24 cellular contexts compared by ENCODE assay signal in genomic region chr10:127979017-127979416, GRCh38.
DNase-seq lines count a peak whose midpoint lies in the region; ATAC-seq, FAIRE-seq and TF ChIP-seq lines count a peak whose summit lies in the region.
"Had no signal": no experiment of that assay in that cellular context is flagged by ENCODE, and none has a peak within 500 bp of the region (broad histone marks: within the 10 kb centered on the region; RNA-seq: fewer than 3 reads in every experiment).

No MANE protein-coding gene starts in this region.

- peaks cover 3% of the 10 kb centered on the region for H3K36me3 Mint-ChIP-seq in dendritic cell treated with granulocyte-macrophage colony-stimulating factor and Interleukin-4, amounts not matched to agents 40 ng/mL and 50 ng/mL, for 4 days (ENCODE audit: low read depth)

- ATAC-seq in HepG2, result no peak
- ATAC-seq in upper lobe of left lung (ENCODE audit: low FRiP score in 2 of 2), result no peak
- ATAC-seq in GM21367 (IDR thresholded peaks at IDR 0.05; ENCODE audit: unreplicated experiment), result no peak

- BruUV-seq in HepG2 (replicated peaks; lab: Mats Ljungman, UMichigan), result no TSS peak

- peak overlapping the region in 1 of 2 experiments; percentile 77 for H3K18ac ChIP-seq in mesenchymal stem cell (ENCODE audit: low read depth in 1 of 2, low read length in 2 of 2)

- H3K27me3 ChIP-seq in liver (ENCODE audit: control insufficient read depth in 4 of 4, insufficient read depth in 4 of 4, low read length in 3 of 4), result no peaks in the 10 kb centered on the region
- H3K27me3 ChIP-seq in HepG2 (ENCODE audit: control insufficient read depth in 1 of 2, insufficient read depth in 2 of 2, low read length in 2 of 2), result peaks cover 0 to 28% of the 10 kb centered on the region in 2 experiments; a peak in 3 of 5 replicates
- no peaks in the 10 kb centered on the region for H3K27me3 ChIP-seq in mesenchymal stem cell (ENCODE audit: control insufficient read depth in 1 of 2, insufficient read depth in 1 of 2, low read length in 2 of 2)
- H3K27me3 ChIP-seq in upper lobe of left lung, result no peaks in the 10 kb centered on the region
- H3K27me3 ChIP-seq: right atrium auricular region had no signal

- H3K9me3 ChIP-seq in liver (ENCODE audit: control insufficient read depth in 4 of 4, low read length in 3 of 4) (peaks cover 0 to 3% (median 2%) of the 10 kb centered on the region in 4 donors), HepG2 (ENCODE audit: low read length) (peaks cover 12% of the 10 kb centered on the region), mesenchymal stem cell (ENCODE audit: control insufficient read depth, low read length) (peaks cover 10% of the 10 kb centered on the region), upper lobe of left lung (no peaks in the 10 kb centered on the region)

- no peak overlapping the region for H4K91ac ChIP-seq in mesenchymal stem cell (ENCODE audit: low read length)

- no peak overlapping the region for H3K14ac ChIP-seq in mesenchymal stem cell (ENCODE audit: low read length in 2 of 2)

- no peak for FAIRE-seq in HepG2 (lab: Jason Lieb, UNC)
- FAIRE-seq: D721Med had no signal

- H2AFZ ChIP-seq in HepG2 (ENCODE audit: low read length), result no peak overlapping the region
- no peak overlapping the region for H2AFZ ChIP-seq in mesenchymal stem cell (ENCODE audit: low read depth, low read length)
- H2AFZ ChIP-seq: GM23248 had no signal

- TF ChIP-seq RAD21 in liver (IDR thresholded peaks at IDR 0.05) (no peak), HepG2 (CRISPR knock-in tag; IDR thresholded peaks at IDR 0.05) (no peak)

- peak overlapping the region in 1 of 2 experiments; percentile 42 for H2BK12ac ChIP-seq in mesenchymal stem cell (ENCODE audit: low read length in 2 of 2)

- H3K9ac ChIP-seq in liver (ENCODE audit: low read depth in 1 of 2, low read length in 2 of 2) (no peak overlapping the region), HepG2 (ENCODE audit: insufficient read depth, low read depth, low read length) (no peak overlapping the region), mesenchymal stem cell (ENCODE audit: low read length) (no peak overlapping the region)
- H3K9ac ChIP-seq: GM23248 had no signal

- in situ Hi-C loops in HepG2 (cut with HindIII; ENCODE audit: extremely low pct_ligation_motif_present, low pct_unique_long_range_greater_than_20kb), result no loop called here

- H3K79me1 ChIP-seq in mesenchymal stem cell (replicated peaks; ENCODE audit: low read length, poor library complexity, severe bottlenecking), result no peaks in the 10 kb centered on the region

- H4K20me1 ChIP-seq in HepG2 (ENCODE audit: insufficient read depth, low read length), result no peaks in the 10 kb centered on the region

- CTCF ChIA-PET in HepG2 (lab: Yijun Ruan, JAX; ENCODE audit: low intra/inter-chr PET ratio, low total read pairs), result no interaction called here

- peaks cover 53% of the 10 kb centered on the region for H3K4me1 Mint-ChIP-seq in dendritic cell treated with granulocyte-macrophage colony-stimulating factor and Interleukin-4, amounts not matched to agents 40 ng/mL and 50 ng/mL, for 4 days (ENCODE audit: low read depth)

- H2BK15ac ChIP-seq in mesenchymal stem cell (ENCODE audit: low read depth, poor library complexity, severe bottlenecking), result no peak overlapping the region

- H2AK5ac ChIP-seq in mesenchymal stem cell (ENCODE audit: low read length, severe bottlenecking), result no peak overlapping the region

- no peak overlapping the region for H3K23ac ChIP-seq in mesenchymal stem cell (ENCODE audit: low read length in 2 of 2)

- no peaks in the 10 kb centered on the region for H3K27me3 Mint-ChIP-seq in dendritic cell treated with granulocyte-macrophage colony-stimulating factor and Interleukin-4, amounts not matched to agents 40 ng/mL and 50 ng/mL, for 4 days

- H3K4me2 ChIP-seq in HepG2 (ENCODE audit: low read depth, low read length) (no peak overlapping the region), mesenchymal stem cell (ENCODE audit: low read length, poor library complexity, severe bottlenecking) (no peak overlapping the region)

- H3K4me3 Mint-ChIP-seq in dendritic cell treated with granulocyte-macrophage colony-stimulating factor and Interleukin-4, amounts not matched to agents 40 ng/mL and 50 ng/mL, for 4 days, result no peak overlapping the region
- H3K4me3 Mint-ChIP-seq: activated CD4-positive, alpha-beta T cell treated with anti-CD3 and anti-CD28 coated beads, Interleukin-2, amount 10 ng/mL, durations not matched to agents 7 days and 5 days; immature natural killer cell; naive B cell had no signal

- H3K9me3 Mint-ChIP-seq in dendritic cell treated with granulocyte-macrophage colony-stimulating factor and Interleukin-4, amounts not matched to agents 40 ng/mL and 50 ng/mL, for 4 days, result no peaks in the 10 kb centered on the region

- WGBS in liver, result 69% methylated on average over 5 of the region's 5 CpGs
- 2% methylated on average over 5 of the region's 5 CpGs for WGBS in HepG2 (ENCODE audit: low lambda C conversion rate)
- 31% methylated on average over 2 of the region's 5 CpGs for WGBS in mesenchymal stem cell
- 51 to 58% methylated on average over 5 of the region's 5 CpGs for WGBS in upper lobe of left lung, 2 donors

- TF ChIP-seq POLR2A in HepG2 (IDR thresholded peaks at IDR 0.05; ENCODE audit: insufficient read depth in 1 of 2, low read depth in 2 of 2, low read length in 2 of 2), result no peak
- TF ChIP-seq POLR2A in upper lobe of left lung (IDR thresholded peaks at IDR 0.05), result no peak

- H3K27ac ChIP-seq in liver (ENCODE audit: low read depth in 1 of 2, low read length in 2 of 2), result no peak overlapping the region
- no peak overlapping the region for H3K27ac ChIP-seq in HepG2 (ENCODE audit: extremely low read length, insufficient read depth, low read length)
- no peak overlapping the region for H3K27ac ChIP-seq in mesenchymal stem cell (ENCODE audit: low read length, poor library complexity, severe bottlenecking)
- peak overlapping the region; percentile 60 to 85 (median 72) for H3K27ac ChIP-seq in upper lobe of left lung
- H3K27ac ChIP-seq: C4-2B, GM23248, VCaP had no signal

- H3K4me1 ChIP-seq in liver (ENCODE audit: control insufficient read depth in 4 of 4, insufficient read depth in 4 of 4, low read length in 3 of 4) (peaks cover 0 to 2% (median 0%) of the 10 kb centered on the region in 4 donors), HepG2 (ENCODE audit: insufficient read depth, low read length) (no peaks in the 10 kb centered on the region), mesenchymal stem cell (ENCODE audit: control insufficient read depth, insufficient read depth, low read depth, low read length) (peaks cover 5% of the 10 kb centered on the region), upper lobe of left lung (peaks cover 29 to 47% (median 43%) of the 10 kb centered on the region in 4 donors)

- intact Hi-C loops in HepG2 (cut with micrococcal nuclease; ENCODE audit: unreplicated experiment), result no loop called here
- intact Hi-C loops in dendritic cell treated with granulocyte-macrophage colony-stimulating factor and Interleukin-4, amounts not matched to agents 40 ng/mL and 50 ng/mL, for 4 days (cut with micrococcal nuclease), result no loop called here

- peak overlapping the region; percentile 56 for H3K27ac Mint-ChIP-seq in dendritic cell treated with granulocyte-macrophage colony-stimulating factor and Interleukin-4, amounts not matched to agents 40 ng/mL and 50 ng/mL, for 4 days
- H3K27ac Mint-ChIP-seq: activated CD4-positive, alpha-beta T cell treated with anti-CD3 and anti-CD28 coated beads, Interleukin-2, amount 10 ng/mL, durations not matched to agents 7 days and 5 days; naive B cell had no signal

- no peak overlapping the region for H3K4ac ChIP-seq in mesenchymal stem cell (ENCODE audit: low read depth in 1 of 2, low read length in 2 of 2)

- H3K36me3 ChIP-seq in liver (ENCODE audit: control insufficient read depth in 4 of 4, insufficient read depth in 3 of 4, low read depth in 1 of 4, low read length in 3 of 4), result no peaks in the 10 kb centered on the region
- no peaks in the 10 kb centered on the region for H3K36me3 ChIP-seq in HepG2 (replicated peaks in 1 of 2; ENCODE audit: control insufficient read depth in 1 of 2, insufficient read depth in 2 of 2, low read length in 2 of 2)
- H3K36me3 ChIP-seq in mesenchymal stem cell (ENCODE audit: control insufficient read depth in 1 of 2, insufficient read depth in 2 of 2, low read depth in 1 of 2, low read length in 2 of 2), result no peaks in the 10 kb centered on the region
- H3K36me3 ChIP-seq in upper lobe of left lung, result no peaks in the 10 kb centered on the region
- H3K36me3 ChIP-seq: right atrium auricular region had no signal

- H3K4me3 ChIP-seq in liver (ENCODE audit: low read depth in 1 of 3, low read length in 3 of 3) (no peak overlapping the region), HepG2 (replicated peaks in 1 of 3; ENCODE audit: insufficient read depth in 1 of 3, low read depth in 2 of 3, low read length in 3 of 3) (no peak overlapping the region), mesenchymal stem cell (ENCODE audit: insufficient read depth in 1 of 2, low read depth in 1 of 2, low read length in 2 of 2) (no peak overlapping the region), upper lobe of left lung (no peak overlapping the region)
- H3K4me3 ChIP-seq: GM23248, lung, right atrium auricular region had no signal

- no peak for TF ChIP-seq EP300 in HepG2 (IDR thresholded peaks at IDR 0.05; ENCODE audit: low read depth in 2 of 2, low read length in 2 of 2)
- TF ChIP-seq EP300 in HepG2 (CRISPR knock-in tag; IDR thresholded peaks at IDR 0.05; ENCODE audit: borderline replicate concordance), result no peak
- no peak for TF ChIP-seq EP300 in upper lobe of left lung (IDR thresholded peaks at IDR 0.05)

- TF ChIP-seq CTCF in liver (IDR thresholded peaks at IDR 0.05; ENCODE audit: low read depth, low read length, missing input control) (no peak), HepG2 (CRISPR knock-in tag; IDR thresholded peaks at IDR 0.05) (no peak), upper lobe of left lung (IDR thresholded peaks at IDR 0.05) (no peak)

- H2BK120ac ChIP-seq in mesenchymal stem cell (ENCODE audit: low read depth, low read length), result no peak overlapping the region

- H4K8ac ChIP-seq in mesenchymal stem cell (ENCODE audit: low read length), result no peak overlapping the region

- no peak overlapping the region for H2BK5ac ChIP-seq in mesenchymal stem cell (ENCODE audit: low read depth, low read length, poor library complexity, severe bottlenecking)

- POLR2A ChIA-PET in HepG2 (lab: Yijun Ruan, JAX), result no interaction called here

- no peaks in the 10 kb centered on the region for H3K79me2 ChIP-seq in HepG2 (ENCODE audit: insufficient read depth, low read length)

- DNase-seq in HepG2 (ENCODE audit: low spot score) (no peak), mesenchymal stem cell (peak; percentile 88), upper lobe of left lung (no peak), GM19240 (ENCODE audit: insufficient read length, low spot score) (no peak)
- DNase-seq in effector CD4-positive, alpha-beta T cell, result no peak
- DNase-seq: activated CD4-positive, alpha-beta T cell treated with anti-CD3 and anti-CD28 coated beads, Interleukin-2, amount 10 ng/mL, durations not matched to agents 7 days and 5 days; activated effector memory CD4-positive, alpha-beta T cell treated with Interleukin-2 at 50 U/mL for 16 hours; cortex of kidney; EL; GM23248; immature natural killer cell; naive B cell; NCI-H1417; NCI-H2107; NK-92 treated with Interleukin-12 subunit alpha and Interleukin-12 subunit beta, amount 100 ng/mL, for 24 hours; T-helper 2 cell had no signal

TF ChIP-seq in liver, 16 proteins besides CTCF, POLR2A, EP300 and RAD21 (continues in another document):
- TF ChIP-seq RXRA (IDR thresholded peaks at IDR 0.05), result no peak

Comparison
In these comparisons a context has a peak if more than half of its experiments do, and no peak if none do; other contexts are left out.
1. H3K27ac ChIP-seq: peak in upper lobe of left lung (4 of 4); none in liver (0 of 2), HepG2 (single experiment) and mesenchymal stem cell (single experiment).